8 cellular contexts compared by ENCODE assay signal in the genomic region with DNA sequence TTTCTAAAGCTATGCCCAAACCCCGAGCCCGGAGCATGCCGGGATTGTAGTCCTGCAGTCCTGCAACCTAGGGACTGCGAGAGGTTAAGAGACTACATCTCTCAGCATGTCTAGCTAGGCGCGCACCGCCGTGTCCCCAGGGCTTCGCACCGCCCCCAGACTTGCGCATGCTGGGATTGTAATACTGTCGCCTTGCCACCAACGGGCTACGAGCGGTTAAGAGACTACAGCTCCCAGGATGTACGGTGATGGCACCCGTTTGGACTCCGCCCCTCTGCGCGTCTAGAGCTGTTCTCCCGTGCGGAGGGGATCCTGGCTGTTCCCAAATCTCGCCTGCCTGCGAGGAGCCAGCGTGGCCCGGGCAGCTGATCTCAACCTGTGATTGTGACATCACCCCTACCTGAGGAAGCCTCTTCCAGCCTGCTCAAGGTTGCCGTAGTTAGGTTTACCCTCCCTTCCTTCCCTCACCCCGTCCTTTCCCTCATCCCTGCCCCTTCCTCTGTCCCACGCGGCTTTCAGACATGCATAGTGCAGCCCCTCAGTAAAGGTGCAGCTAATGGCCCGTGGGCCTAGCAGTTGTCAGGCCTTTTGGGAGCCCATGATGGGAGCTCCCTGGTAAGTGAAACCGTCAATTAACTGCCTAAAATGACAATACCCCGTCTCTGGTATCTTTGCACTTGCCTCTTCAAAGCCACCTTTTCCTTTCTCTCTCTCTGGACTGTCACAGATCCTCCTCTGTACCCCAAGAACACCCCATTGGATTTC. TPM values are rescaled to one million over a fixed set of nuclear protein-coding genes. Genes with fewer than 3 reads are reported as not detected.
DNase-seq lines count a peak whose midpoint lies in the region; ATAC-seq and TF ChIP-seq lines count a peak whose summit lies in the region.

No MANE protein-coding gene starts in this region.

- no peaks in the 10 kb centered on the region for H3K9me3 ChIP-seq in ES-I3 (ENCODE audit: control insufficient read depth, insufficient read depth, low read length)
- H3K9me3 ChIP-seq in T-helper 17 cell (ENCODE audit: control insufficient read depth, low read length, poor library complexity, severe bottlenecking): no peaks in the 10 kb centered on the region
- H3K9me3 ChIP-seq in ascending aorta: no peaks in the 10 kb centered on the region

- H3K4me1 ChIP-seq in ES-I3 (ENCODE audit: insufficient read depth, low read length): no peaks in the 10 kb centered on the region
- H3K4me1 ChIP-seq in ascending aorta: peaks cover 0 to 11% of the 10 kb centered on the region in 2 donors

- no peaks in the 10 kb centered on the region for H3K27me3 Mint-ChIP-seq in T-helper 17 cell

- peak overlapping the region; percentile 96 for H3K4me3 Mint-ChIP-seq in T-helper 17 cell

- peak; percentile 99 for DNase-seq in NAMALWA (ENCODE audit: low spot score)
- DNase-seq in T-helper 17 cell: peak; percentile 82 to 89 (median 89)
- peak; percentile 85 to 98 for DNase-seq in ascending aorta (ENCODE audit: low spot score in 2 of 2)
- DNase-seq in hepatic stellate cell (ENCODE audit: low spot score): peak; percentile 79
- peak; percentile 85 for DNase-seq in stimulated activated CD4-positive, alpha-beta T cell treated with anti-CD3 and anti-CD28 coated beads, Interleukin-12 subunit alpha, Interleukin-12 subunit beta, amount 100 ng/mL, for 4 hours
- DNase-seq in KBM-7: no peak

- peak overlapping the region; percentile 99 for H3K27ac Mint-ChIP-seq in T-helper 17 cell

- peak overlapping the region; percentile 81 to 85 for H3K27ac ChIP-seq in ascending aorta

- H3K36me3 Mint-ChIP-seq in T-helper 17 cell (ENCODE audit: low read depth): no peaks in the 10 kb centered on the region

- intact Hi-C loops in ascending aorta (cut with DNase I): no loop called here

- no peak for TF ChIP-seq CTCF in ascending aorta (IDR thresholded peaks at IDR 0.05)

- H3K36me3 ChIP-seq in ES-I3 (ENCODE audit: insufficient read depth, low read length): no peaks in the 10 kb centered on the region
- no peaks in the 10 kb centered on the region for H3K36me3 ChIP-seq in ascending aorta

- H3K4me3 ChIP-seq in ascending aorta: peak overlapping the region; percentile 64 to 68

- peak overlapping the region; percentile 36; the same call in 1 of the 2 replicates for H3K9ac ChIP-seq in ES-I3 (ENCODE audit: low read depth, low read length)

- ATAC-seq in GM21825 (IDR thresholded peaks at IDR 0.05; ENCODE audit: unreplicated experiment) (peak; percentile 99), T-helper 17 cell (peak; percentile 99)

- in situ Hi-C loops in KBM-7 (cut with MboI; ENCODE audit: low pct_unique_long_range_greater_than_20kb, low sequenced_read_pairs): no loop called here

- H3K27me3 ChIP-seq in ascending aorta: no peaks in the 10 kb centered on the region

- H3K4me1 Mint-ChIP-seq in T-helper 17 cell: peaks cover 13% of the 10 kb centered on the region

RNA-seq across cellular contexts. Expression of gene ZNF736, which starts 6.3 kb away (rescaled TPM):
- total RNA-seq in T-helper 17 cell (10 to 100 TPM; 19.6 to 28.3 TPM), ascending aorta (6.0 TPM)
